In genomic region chr11:77402218-77402556, GRCh38 we compare ENCODE assay signal across 21 cellular contexts.
A peak's percentile ranks its signal among the peaks of the same experiment; 100 is the strongest.
DNase-seq lines count a peak whose midpoint lies in the region; ATAC-seq and TF ChIP-seq lines count a peak whose summit lies in the region.
"Had no signal": no experiment of that assay in that cellular context is flagged by ENCODE, and none has a peak within 500 bp of the region (broad histone marks: within the 10 kb centered on the region; RNA-seq: fewer than 3 reads in every experiment).

No MANE protein-coding gene starts in this region.

- no peak overlapping the region for H3K9ac ChIP-seq in OCI-LY3 (ENCODE audit: low read length)
- H3K9ac ChIP-seq: parathyroid adenoma had no signal

- peaks cover 8% of the 10 kb centered on the region for H3K36me3 Mint-ChIP-seq in nephron progenitor cell (ENCODE audit: low read depth)

- no peak overlapping the region for H3K4me3 ChIP-seq in HL-60 (replicated peaks; ENCODE audit: insufficient read depth, low read length)
- no peak overlapping the region for H3K4me3 ChIP-seq in OCI-LY3 (ENCODE audit: low read length)
- H3K4me3 ChIP-seq: body of pancreas, HAP-1, smooth muscle cell, upper lobe of left lung had no signal

- H3K4me1 ChIP-seq in OCI-LY3 (ENCODE audit: low read length) = peaks cover 23% of the 10 kb centered on the region
- H3K4me1 ChIP-seq: HAP-1, parathyroid adenoma had no signal

- DNase-seq in NCI-H2029 treated with DMSO at 0.1 percent for 48 hours (lab: John Stamatoyannopoulos, UW) = peak; percentile 65
- DNase-seq in NCI-H2029 (lab: John Stamatoyannopoulos, UW) = no peak
- DNase-seq in HL-60 (ENCODE audit: low read depth in 1 of 2, low spot score in 1 of 2) = peak in 1 of 2 experiments; percentile 70
- DNase-seq in nephron progenitor cell = no peak
- no peak for DNase-seq in kidney tubule cell (ENCODE audit: low spot score)
- DNase-seq: activated CD4-positive, CD25-positive, alpha-beta regulatory T cell treated with anti-CD3 and anti-CD28 coated beads, Interleukin-2, amount 50 U/mL, for 72 hours; activated naive CD4-positive, alpha-beta T cell treated with Interleukin-2 at 50 U/mL for 16 hours; body of pancreas; CD4-positive, alpha-beta memory T cell; IMR-90; NCI-H1048; Right ventricle myocardium superior; upper lobe of left lung had no signal

- H3K4me1 Mint-ChIP-seq in nephron progenitor cell = peaks cover 40% of the 10 kb centered on the region

- TF ChIP-seq CTCF in HL-60 (IDR thresholded peaks at IDR 0.05; ENCODE audit: insufficient read depth, low read length) (no peak), OCI-LY3 (IDR thresholded peaks at IDR 0.05; ENCODE audit: low read depth, low read length) (no peak), nephron progenitor cell (IDR thresholded peaks at IDR 0.05) (no peak)

- peaks cover 77% of the 10 kb centered on the region for H3K79me2 ChIP-seq in OCI-LY3 (ENCODE audit: low read length)
- H3K79me2 ChIP-seq: parathyroid adenoma had no signal

- peaks cover 3% of the 10 kb centered on the region for H3K36me3 ChIP-seq in OCI-LY3 (replicated peaks; ENCODE audit: low read depth, low read length)
- H3K36me3 ChIP-seq: HAP-1, upper lobe of left lung had no signal

- H4K20me1 ChIP-seq in OCI-LY3 (ENCODE audit: insufficient read depth, low read length) = peaks cover 38% of the 10 kb centered on the region

- H3K4me3 Mint-ChIP-seq in nephron progenitor cell = peak overlapping the region; percentile 66
- H3K4me3 Mint-ChIP-seq: CD4-positive, alpha-beta memory T cell; stimulated activated memory B cell treated with anti-CD40 and anti-IgM and Interleukin-4, amounts not matched to agents 10 μg/mL and 1 μg/mL and 100 μg/mL, for 72 hours; T-helper 1 cell treated with Interleukin-12 subunit alpha and Interleukin-12 subunit beta and Interleukin-4 antibody, amounts not matched to agents 30 μg/mL and 1 μg/mL, for 36 hours had no signal

- no peaks in the 10 kb centered on the region for H3K9me3 Mint-ChIP-seq in nephron progenitor cell
- H3K9me3 Mint-ChIP-seq: stimulated activated memory B cell treated with anti-CD40 and anti-IgM and Interleukin-4, amounts not matched to agents 10 μg/mL and 1 μg/mL and 100 μg/mL, for 72 hours; T-helper 1 cell treated with Interleukin-12 subunit alpha and Interleukin-12 subunit beta and Interleukin-4 antibody, amounts not matched to agents 30 μg/mL and 1 μg/mL, for 36 hours had no signal

- H3K9me3 ChIP-seq in OCI-LY3 (ENCODE audit: insufficient read depth, low read length) = no peaks in the 10 kb centered on the region
- H3K9me3 ChIP-seq: body of pancreas, HAP-1, upper lobe of left lung had no signal

- H3K27ac Mint-ChIP-seq in nephron progenitor cell = peak overlapping the region; percentile 81
- H3K27ac Mint-ChIP-seq: stimulated activated memory B cell treated with anti-CD40 and anti-IgM and Interleukin-4, amounts not matched to agents 10 μg/mL and 1 μg/mL and 100 μg/mL, for 72 hours; T-helper 1 cell treated with Interleukin-12 subunit alpha and Interleukin-12 subunit beta and Interleukin-4 antibody, amounts not matched to agents 30 μg/mL and 1 μg/mL, for 36 hours had no signal

- peaks cover 3% of the 10 kb centered on the region for H3K27me3 Mint-ChIP-seq in nephron progenitor cell (ENCODE audit: low read depth, poor library complexity)
- H3K27me3 Mint-ChIP-seq: CD4-positive, alpha-beta memory T cell; stimulated activated memory B cell treated with anti-CD40 and anti-IgM and Interleukin-4, amounts not matched to agents 10 μg/mL and 1 μg/mL and 100 μg/mL, for 72 hours had no signal

- peak overlapping the region; percentile 37 for H3K4me2 ChIP-seq in OCI-LY3 (ENCODE audit: low read length)
- H3K4me2 ChIP-seq: smooth muscle cell had no signal

- peak overlapping the region; percentile 22 for H3K27ac ChIP-seq in HL-60 (replicated peaks)
- peak overlapping the region; percentile 30 for H3K27ac ChIP-seq in OCI-LY3 (ENCODE audit: low read length)
- H3K27ac ChIP-seq: body of pancreas, parathyroid adenoma had no signal

- H2AFZ ChIP-seq in OCI-LY3 (ENCODE audit: low read depth, low read length) = no peak overlapping the region
- H2AFZ ChIP-seq: parathyroid adenoma had no signal

- H3K27me3 ChIP-seq in HL-60 (ENCODE audit: insufficient read depth, poor library complexity, severe bottlenecking) (no peaks in the 10 kb centered on the region), OCI-LY3 (ENCODE audit: low read depth, low read length) (no peaks in the 10 kb centered on the region)
- H3K27me3 ChIP-seq: body of pancreas, upper lobe of left lung had no signal

- ATAC-seq in HG03469 (IDR thresholded peaks at IDR 0.05; ENCODE audit: unreplicated experiment) (no peak), GM19452 (IDR thresholded peaks at IDR 0.05; ENCODE audit: unreplicated experiment) (no peak)
- ATAC-seq: body of pancreas; stimulated activated memory B cell treated with anti-CD40 and anti-IgM and Interleukin-4, amounts not matched to agents 10 μg/mL and 1 μg/mL and 100 μg/mL, for 72 hours had no signal
